In the genomic region with DNA sequence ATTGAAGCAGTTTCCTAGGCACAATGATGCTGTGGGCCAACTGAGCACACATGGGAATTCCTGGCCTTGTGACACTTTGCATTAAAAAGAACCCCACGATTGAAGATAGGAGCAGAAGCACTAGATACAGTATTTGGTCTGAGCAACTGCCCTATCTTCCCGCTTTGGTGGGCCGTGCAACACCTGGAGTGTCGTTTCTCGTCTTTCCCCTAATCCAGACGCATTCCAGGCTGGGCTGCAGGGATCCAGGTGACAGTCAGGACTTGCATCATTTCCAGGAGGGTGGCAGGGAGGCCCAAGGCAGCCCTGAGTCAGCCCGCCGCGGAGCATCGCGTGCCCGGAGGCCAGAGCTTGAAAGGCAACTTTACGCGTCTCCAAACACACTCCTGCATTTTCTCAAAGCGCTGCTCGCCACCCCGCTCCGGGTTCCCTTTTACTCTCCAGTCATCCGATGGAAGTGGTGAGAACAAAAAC, we compare ENCODE assay signal across 8 cellular contexts. TPM values are rescaled to one million over a fixed set of nuclear protein-coding genes. Genes with fewer than 3 reads are reported as not detected.
DNase-seq lines count a peak whose midpoint lies in the region; ATAC-seq, FAIRE-seq and TF ChIP-seq lines count a peak whose summit lies in the region.

No MANE protein-coding gene starts in this region.

- H3K27me3 Mint-ChIP-seq in activated CD4-positive, alpha-beta T cell treated with anti-CD3 and anti-CD28 coated beads for 36 hours, result peaks cover 58% of the 10 kb centered on the region

- peaks cover 15% of the 10 kb centered on the region for H3K4me1 ChIP-seq in mesodermal cell (ENCODE audit: control insufficient read depth, insufficient read depth, low read length, poor library complexity, severe bottlenecking)

- POLR2A ChIA-PET in activated CD4-positive, alpha-beta T cell treated with anti-CD3 and anti-CD28 coated beads for 36 hours (lab: Charles Lee), result interaction anchor here (0.6 kb wide), 1 partner anchor 110 kb away, joined by 3 read pairs; no protein-coding TSS in a partner anchor

- no peak for FAIRE-seq in bronchial epithelial cell (lab: Jason Lieb, UNC)

- peak overlapping the region; percentile 98 for H3K4me3 Mint-ChIP-seq in activated CD4-positive, alpha-beta T cell treated with anti-CD3 and anti-CD28 coated beads for 36 hours

- H3K36me3 ChIP-seq in bronchial epithelial cell (ENCODE audit: control insufficient read depth, insufficient read depth, low read length) (peaks cover 19% of the 10 kb centered on the region), mesodermal cell (ENCODE audit: control insufficient read depth, insufficient read depth, low read length) (peaks cover 19% of the 10 kb centered on the region)

- peak; percentile 74 for DNase-seq in activated CD4-positive, alpha-beta T cell treated with anti-CD3 and anti-CD28 coated beads for 36 hours
- DNase-seq in activated CD4-positive, alpha-beta T cell treated with anti-CD3 and anti-CD28 coated beads for 1 hour, result no peak
- DNase-seq in NCI-H69 (lab: John Stamatoyannopoulos, UW) (peak; percentile 87), bronchial epithelial cell (ENCODE audit: low read depth) (peak; percentile 69), NCI-H128 (lab: John Stamatoyannopoulos, UW; ENCODE audit: unreplicated experiment) (no peak)
- DNase-seq in activated CD4-positive, CD25-positive, alpha-beta regulatory T cell (lab: John Stamatoyannopoulos, UW), result no peak

- intact Hi-C loops in activated CD4-positive, alpha-beta T cell treated with anti-CD3 and anti-CD28 coated beads for 36 hours (cut with DNase I, micrococcal nuclease), result loop anchor here (1.0 to 5.0 kb wide), 9 partner anchors 87 to 1322 kb away; partner anchors contain the start of genes BOD1 (in 1 of the 2), CPEB4 (in 1 of the 2), CREBRF (in 1 of the 2) and DUSP1 (in 1 of the 2)

- peak; percentile 6 for ATAC-seq in activated CD4-positive, alpha-beta T cell treated with anti-CD3 and anti-CD28 coated beads for 36 hours
- no peak for ATAC-seq in HG02970 (IDR thresholded peaks at IDR 0.05; ENCODE audit: low FRiP score, unreplicated experiment)

- H3K4me3 ChIP-seq in bronchial epithelial cell (ENCODE audit: low read depth, low read length) (peak overlapping the region; percentile 85), mesodermal cell (ENCODE audit: extremely low read depth, insufficient read depth, low read length, poor library complexity, severe bottlenecking) (peak overlapping the region; percentile 64)

- no peaks in the 10 kb centered on the region for H3K9me3 ChIP-seq in mesodermal cell (ENCODE audit: control insufficient read depth, low read length)

- no peaks in the 10 kb centered on the region for H3K9me3 Mint-ChIP-seq in activated CD4-positive, alpha-beta T cell treated with anti-CD3 and anti-CD28 coated beads for 36 hours (ENCODE audit: low read depth)

- peak overlapping the region; percentile 98 for H3K27ac Mint-ChIP-seq in activated CD4-positive, alpha-beta T cell treated with anti-CD3 and anti-CD28 coated beads for 36 hours

- H3K27ac ChIP-seq in mesodermal cell (ENCODE audit: low read depth, low read length, severe bottlenecking), result peak overlapping the region; percentile 57

- no peak for TF ChIP-seq CTCF in bronchial epithelial cell (IDR thresholded peaks at IDR 0.05; ENCODE audit: insufficient read depth, low read length, severe bottlenecking)

- CTCF ChIA-PET in activated CD4-positive, alpha-beta T cell treated with anti-CD3 and anti-CD28 coated beads for 36 hours (lab: Charles Lee), result interaction anchor here (0.8 to 9.6 kb wide), 5 partner anchors 8 to 350 kb away, joined by 3 to 164 read pairs (median 3); partner anchors contain the start of gene ATP6V0E1

- peaks cover 49% of the 10 kb centered on the region for H3K36me3 Mint-ChIP-seq in activated CD4-positive, alpha-beta T cell treated with anti-CD3 and anti-CD28 coated beads for 36 hours (ENCODE audit: low read depth)

- H3K27me3 ChIP-seq in bronchial epithelial cell (ENCODE audit: control insufficient read depth, insufficient read depth, low read length), result no peaks in the 10 kb centered on the region

- 1 to 2% methylated on average over 16 to 18 of the region's 19 CpGs for WGBS in mesodermal cell (ENCODE audit: insufficient coverage in 2 of 2), 2 experiments

- peaks cover 49% of the 10 kb centered on the region for H3K4me1 Mint-ChIP-seq in activated CD4-positive, alpha-beta T cell treated with anti-CD3 and anti-CD28 coated beads for 36 hours

RNA-seq across cellular contexts. Expression of gene STC2, which starts 0.7 kb away (rescaled TPM):
- 10 to 100 TPM; 31.5 to 49.6 TPM for total RNA-seq in activated CD4-positive, alpha-beta T cell treated with anti-CD3 and anti-CD28 coated beads for 36 hours
- 310 and 440 TPM in 2 replicates for total RNA-seq in bronchial epithelial cell
- 17.1 TPM for polyA plus RNA-seq in mesodermal cell (2013, experiment 1 of 2)
- polyA plus RNA-seq in mesodermal cell (2013, experiment 2 of 2), result 17.3 TPM

Comparison
In these comparisons a context has a peak if more than half of its experiments do, and no peak if none do; other contexts are left out.
1. DNase-seq: peak in activated CD4-positive, alpha-beta T cell treated with anti-CD3 and anti-CD28 coated beads for 36 hours (single experiment), NCI-H69 (single experiment) and bronchial epithelial cell (single experiment); none in activated CD4-positive, alpha-beta T cell treated with anti-CD3 and anti-CD28 coated beads for 1 hour (single experiment), activated CD4-positive, CD25-positive, alpha-beta regulatory T cell (0 of 4) and NCI-H128 (single experiment).